ENCODE assay signal across 8 cellular contexts in the genomic region with DNA sequence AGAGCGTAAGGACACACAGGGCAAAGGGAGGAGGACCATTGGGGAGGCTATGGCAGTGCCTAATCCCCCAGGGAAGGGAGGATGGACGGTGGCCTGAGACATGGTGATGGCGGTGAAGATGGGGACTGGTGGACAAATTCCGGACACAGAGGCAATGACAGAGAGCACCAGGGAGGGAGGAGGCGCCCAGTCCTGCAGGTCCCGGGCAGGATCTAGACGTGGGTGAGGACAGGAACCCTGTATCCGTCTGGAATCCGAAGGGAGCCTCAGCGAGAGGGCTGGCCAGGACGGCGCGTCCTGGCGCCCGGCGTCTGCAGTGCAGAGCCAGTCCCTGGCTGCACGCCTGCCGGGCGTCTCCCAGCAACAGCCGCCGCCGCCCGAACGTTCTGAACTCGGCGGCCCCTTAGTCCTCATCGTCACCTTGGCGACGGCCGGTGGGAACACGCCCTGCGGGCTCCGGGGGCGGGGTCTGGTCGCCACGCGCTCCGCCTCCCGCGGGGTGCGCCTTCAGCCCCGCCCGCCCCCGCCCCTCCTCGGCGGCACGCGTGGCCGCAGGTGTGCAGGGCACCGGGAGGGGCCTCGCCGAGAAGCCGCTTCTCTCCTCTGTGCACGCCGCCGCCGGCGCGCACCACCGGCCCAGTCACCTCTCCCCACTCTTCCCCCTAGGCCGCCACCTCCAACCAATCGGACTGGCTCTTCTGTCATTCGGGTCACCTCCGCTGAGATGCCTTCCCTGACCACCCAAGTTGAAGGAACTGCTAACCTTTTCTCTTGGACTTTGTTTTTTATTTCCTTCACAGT. TPM values are rescaled to one million over a fixed set of nuclear protein-coding genes. Genes with fewer than 3 reads are reported as not detected.
A peak's percentile ranks its signal among the peaks of the same experiment; 100 is the strongest.
DNase-seq lines count a peak whose midpoint lies in the region; ATAC-seq, FAIRE-seq and TF ChIP-seq lines count a peak whose summit lies in the region.

No MANE protein-coding gene starts in this region.

- H3K4me3 ChIP-seq in AG09309 (ENCODE audit: control insufficient read depth, low read depth, low read length), result peak overlapping the region; percentile 25
- H3K4me3 ChIP-seq in coronary artery, result peak overlapping the region; percentile 72
- peak overlapping the region; percentile 31 to 67 (median 56) for H3K4me3 ChIP-seq in HepG2 (replicated peaks in 1 of 3; ENCODE audit: insufficient read depth in 1 of 3, low read depth in 2 of 3, low read length in 3 of 3)

- in situ Hi-C loops in HepG2 (cut with HindIII; ENCODE audit: extremely low pct_ligation_motif_present, low pct_unique_long_range_greater_than_20kb), result loop anchor here (10.0 kb wide), 1 partner anchor 204 kb away; a partner anchor contains a TSS

- no TSS peak for BruUV-seq in HepG2 (replicated peaks; lab: Mats Ljungman, UMichigan)

- H3K36me3 Mint-ChIP-seq in activated CD4-positive, alpha-beta T cell treated with anti-CD3 and anti-CD28 coated beads, Interleukin-2, amount 10 ng/mL, durations not matched to agents 7 days and 5 days (ENCODE audit: low read depth), result no peaks in the 10 kb centered on the region

- H3K4me1 ChIP-seq in HepG2 (ENCODE audit: insufficient read depth, low read length), result peaks cover 49% of the 10 kb centered on the region

- H3K9me3 ChIP-seq in HepG2 (ENCODE audit: low read length), result no peaks in the 10 kb centered on the region

- TF ChIP-seq CTCF in AG09309 (IDR thresholded peaks at IDR 0.05; ENCODE audit: control insufficient read depth, insufficient read depth, low read depth, low read length, missing control alignments) (peak; percentile 14), coronary artery (IDR thresholded peaks at IDR 0.05) (no peak), HepG2 (CRISPR knock-in tag; IDR thresholded peaks at IDR 0.05) (peak; percentile 26; the same call in 1 of the 2 replicates)

- CTCF ChIA-PET in activated CD4-positive, alpha-beta T cell treated with anti-CD3 and anti-CD28 coated beads, Interleukin-2, amount 10 ng/mL, durations not matched to agents 7 days and 5 days (lab: Charles Lee), result interaction anchor here (0.9 to 3.8 kb wide), 7 partner anchors 9 to 111 kb away, joined by 3 to 25 read pairs (median 5); no protein-coding TSS in a partner anchor
- CTCF ChIA-PET in HepG2 (lab: Yijun Ruan, JAX; ENCODE audit: low intra/inter-chr PET ratio, low total read pairs), result interaction anchor here (0.8 kb wide), 1 partner anchor 79 kb away, joined by 3 read pairs; no protein-coding TSS in a partner anchor

- peak; percentile 65; the same call in 1 of the 2 replicates for TF ChIP-seq RAD21 in HepG2 (CRISPR knock-in tag; IDR thresholded peaks at IDR 0.05)

- 3% methylated on average over 23 of the region's 64 CpGs for WGBS in HepG2 (ENCODE audit: low lambda C conversion rate)

- H3K79me2 ChIP-seq in HepG2 (ENCODE audit: insufficient read depth, low read length), result no peaks in the 10 kb centered on the region

- H3K27me3 ChIP-seq in HepG2 (ENCODE audit: control insufficient read depth in 1 of 2, insufficient read depth in 2 of 2, low read length in 2 of 2), result peaks cover 3 to 24% of the 10 kb centered on the region in 2 experiments; a peak in 3 of 5 replicates

- peaks cover 49% of the 10 kb centered on the region for H3K4me1 Mint-ChIP-seq in activated CD4-positive, alpha-beta T cell treated with anti-CD3 and anti-CD28 coated beads, Interleukin-2, amount 10 ng/mL, durations not matched to agents 7 days and 5 days

- H3K27ac ChIP-seq in coronary artery (peak overlapping the region; percentile 94 to 96), HepG2 (ENCODE audit: extremely low read length, insufficient read depth, low read length) (no peak overlapping the region)

- peak overlapping the region; percentile 57 for H3K27ac Mint-ChIP-seq in activated CD4-positive, alpha-beta T cell treated with anti-CD3 and anti-CD28 coated beads, Interleukin-2, amount 10 ng/mL, durations not matched to agents 7 days and 5 days

- peak overlapping the region; percentile 86 for H3K4me2 ChIP-seq in HepG2 (ENCODE audit: low read depth, low read length)

- ATAC-seq in GM19043 (IDR thresholded peaks at IDR 0.05; ENCODE audit: low read depth, unreplicated experiment), result peak; percentile 90
- peak; percentile 95 for ATAC-seq in HG03342 (IDR thresholded peaks at IDR 0.05; ENCODE audit: unreplicated experiment)
- peak; percentile 91 for ATAC-seq in HepG2

- TF ChIP-seq POLR2A in HepG2 (IDR thresholded peaks at IDR 0.05; ENCODE audit: insufficient read depth in 1 of 2, low read depth in 2 of 2, low read length in 2 of 2), result no peak

- no peak for TF ChIP-seq EP300 in HepG2 (IDR thresholded peaks at IDR 0.05; ENCODE audit: low read depth in 2 of 2, low read length in 2 of 2)
- no peak for TF ChIP-seq EP300 in HepG2 (CRISPR knock-in tag; IDR thresholded peaks at IDR 0.05; ENCODE audit: borderline replicate concordance)

- H2AFZ ChIP-seq in HepG2 (ENCODE audit: low read length), result no peak overlapping the region

- H3K9me3 Mint-ChIP-seq in activated CD4-positive, alpha-beta T cell treated with anti-CD3 and anti-CD28 coated beads, Interleukin-2, amount 10 ng/mL, durations not matched to agents 7 days and 5 days, result no peaks in the 10 kb centered on the region

- no peak for FAIRE-seq in HepG2 (lab: Jason Lieb, UNC)

- no peaks in the 10 kb centered on the region for H3K27me3 Mint-ChIP-seq in activated CD4-positive, alpha-beta T cell treated with anti-CD3 and anti-CD28 coated beads, Interleukin-2, amount 10 ng/mL, durations not matched to agents 7 days and 5 days

- POLR2A ChIA-PET in activated CD4-positive, alpha-beta T cell treated with anti-CD3 and anti-CD28 coated beads, Interleukin-2, amount 10 ng/mL, durations not matched to agents 7 days and 5 days (lab: Charles Lee), result no interaction called here
- POLR2A ChIA-PET in HepG2 (lab: Yijun Ruan, JAX), result no interaction called here

- no peaks in the 10 kb centered on the region for H3K36me3 ChIP-seq in HepG2 (replicated peaks in 1 of 2; ENCODE audit: control insufficient read depth in 1 of 2, insufficient read depth in 2 of 2, low read length in 2 of 2)

- peak overlapping the region; percentile 75 for H3K4me3 Mint-ChIP-seq in activated CD4-positive, alpha-beta T cell treated with anti-CD3 and anti-CD28 coated beads, Interleukin-2, amount 10 ng/mL, durations not matched to agents 7 days and 5 days

- H4K20me1 ChIP-seq in HepG2 (ENCODE audit: insufficient read depth, low read length), result no peaks in the 10 kb centered on the region

- intact Hi-C loops in HepG2 (cut with micrococcal nuclease; ENCODE audit: unreplicated experiment), result no loop called here

- peak overlapping the region; percentile 12; the same call in 1 of the 2 replicates for H3K9ac ChIP-seq in HepG2 (ENCODE audit: insufficient read depth, low read depth, low read length)

- DNase-seq in AG09309 (ENCODE audit: low read depth) (no peak), NCI-H510A (lab: John Stamatoyannopoulos, UW) (peak; percentile 90), coronary artery (ENCODE audit: low spot score) (peak; percentile 96), HepG2 (ENCODE audit: low spot score) (peak; percentile 74)
- DNase-seq in activated CD4-positive, alpha-beta T cell treated with anti-CD3 and anti-CD28 coated beads, Interleukin-2, amount 10 ng/mL, durations not matched to agents 7 days and 5 days, result peak; percentile 90
- peak; percentile 89 for DNase-seq in stimulated activated CD4-positive, alpha-beta T cell treated with anti-CD3 and anti-CD28 coated beads, Interleukin-2, amount 100 ng/mL, for 4 hours (ENCODE audit: low read depth)

RNA-seq across cellular contexts. Expression of a gene that starts 11.6 kb away (rescaled TPM):
- not detected for total RNA-seq in activated CD4-positive, alpha-beta T cell treated with anti-CD3 and anti-CD28 coated beads, Interleukin-2, amount 10 ng/mL, durations not matched to agents 7 days and 5 days
- total RNA-seq in HepG2 (2016; rRNA removed; fragmentation: Illumina TruSeq; extraction: Trizol), result not detected in 2 replicates
- not detected in 2 replicates for total RNA-seq in HepG2 (2016; cell fraction: cytosol; rRNA removed; fragmentation: Illumina TruSeq; extraction: Trizol; ENCODE audit: low read depth)
- total RNA-seq in HepG2 (2016; cell fraction: insoluble cytoplasmic fraction; rRNA removed; fragmentation: Illumina TruSeq; extraction: Trizol), result not detected in 2 replicates
- total RNA-seq in HepG2 (2016; cell fraction: membrane; rRNA removed; fragmentation: Illumina TruSeq; extraction: Trizol), result not detected in 2 replicates
- total RNA-seq in HepG2 (2016; cell fraction: nucleus; rRNA removed; fragmentation: Illumina TruSeq; extraction: Trizol), result not detected in 2 replicates
- not detected in 2 replicates for polyA plus RNA-seq in HepG2 (2011; rRNA removed)
- polyA plus RNA-seq in HepG2 (2011; cell fraction: cytosol; rRNA removed), result not detected in 2 replicates
- 0.02 TPM in 1 of 2 replicates, not detected in the other for polyA plus RNA-seq in HepG2 (2011; cell fraction: nucleus; rRNA removed)
- not detected in 2 replicates for polyA plus RNA-seq in HepG2 (2012)
- not detected in 2 replicates for polyA plus RNA-seq in HepG2 (2016; cell fraction: cytosol; fragmentation: Illumina TruSeq; extraction: Trizol; ENCODE audit: low read depth)
- not detected in 2 replicates for polyA plus RNA-seq in HepG2 (2016; cell fraction: insoluble cytoplasmic fraction; fragmentation: Illumina TruSeq; extraction: Trizol; ENCODE audit: low read depth)
- not detected in 2 replicates for polyA plus RNA-seq in HepG2 (2016; cell fraction: membrane; fragmentation: Illumina TruSeq; extraction: Trizol; ENCODE audit: low read depth)
- polyA plus RNA-seq in HepG2 (2016; cell fraction: nucleus; fragmentation: Illumina TruSeq; extraction: Trizol; ENCODE audit: insufficient read depth, low read depth), result not detected in 2 replicates
- not detected in 2 replicates for polyA minus RNA-seq in HepG2 (2011; rRNA and poly(A)+ RNA removed; ENCODE audit: low replicate concordance)
- not detected in 2 replicates for polyA minus RNA-seq in HepG2 (2011; cell fraction: cytosol; rRNA and poly(A)+ RNA removed)
- not detected in 2 replicates for polyA minus RNA-seq in HepG2 (2011; cell fraction: nucleus; rRNA and poly(A)+ RNA removed)

RNA-seq across cellular contexts. Expression of a gene that starts 27.4 kb away (rescaled TPM):
- 10 to 100 TPM; 13.4 to 13.6 TPM for total RNA-seq in activated CD4-positive, alpha-beta T cell treated with anti-CD3 and anti-CD28 coated beads, Interleukin-2, amount 10 ng/mL, durations not matched to agents 7 days and 5 days
- 9.3 and 10.8 TPM in 2 replicates for total RNA-seq in HepG2 (2016; rRNA removed; fragmentation: Illumina TruSeq; extraction: Trizol)
- 1.5 and 2.3 TPM in 2 replicates for total RNA-seq in HepG2 (2016; cell fraction: cytosol; rRNA removed; fragmentation: Illumina TruSeq; extraction: Trizol; ENCODE audit: low read depth)
- 7.4 and 10.8 TPM in 2 replicates for total RNA-seq in HepG2 (2016; cell fraction: insoluble cytoplasmic fraction; rRNA removed; fragmentation: Illumina TruSeq; extraction: Trizol)
- 6.2 TPM in 2 replicates for total RNA-seq in HepG2 (2016; cell fraction: membrane; rRNA removed; fragmentation: Illumina TruSeq; extraction: Trizol)
- total RNA-seq in HepG2 (2016; cell fraction: nucleus; rRNA removed; fragmentation: Illumina TruSeq; extraction: Trizol), result 8.4 and 9.2 TPM in 2 replicates
- 11.3 and 13.1 TPM in 2 replicates for polyA plus RNA-seq in HepG2 (2011; rRNA removed)
- 10.2 and 11.5 TPM in 2 replicates for polyA plus RNA-seq in HepG2 (2011; cell fraction: cytosol; rRNA removed)
- polyA plus RNA-seq in HepG2 (2011; cell fraction: nucleus; rRNA removed), result 16.5 and 19.1 TPM in 2 replicates
- polyA plus RNA-seq in HepG2 (2012), result 7.1 and 11.4 TPM in 2 replicates
- polyA plus RNA-seq in HepG2 (2016; cell fraction: cytosol; fragmentation: Illumina TruSeq; extraction: Trizol; ENCODE audit: low read depth), result 0.62 and 0.80 TPM in 2 replicates
- polyA plus RNA-seq in HepG2 (2016; cell fraction: insoluble cytoplasmic fraction; fragmentation: Illumina TruSeq; extraction: Trizol; ENCODE audit: low read depth), result 5.7 and 6.6 TPM in 2 replicates
- 2.0 and 2.4 TPM in 2 replicates for polyA plus RNA-seq in HepG2 (2016; cell fraction: membrane; fragmentation: Illumina TruSeq; extraction: Trizol; ENCODE audit: low read depth)
- polyA plus RNA-seq in HepG2 (2016; cell fraction: nucleus; fragmentation: Illumina TruSeq; extraction: Trizol; ENCODE audit: insufficient read depth, low read depth), result 11.8 and 12.9 TPM in 2 replicates
- polyA minus RNA-seq in HepG2 (2011; rRNA and poly(A)+ RNA removed; ENCODE audit: low replicate concordance), result 16.7 and 44.8 TPM in 2 replicates
- 13.3 and 14.3 TPM in 2 replicates for polyA minus RNA-seq in HepG2 (2011; cell fraction: cytosol; rRNA and poly(A)+ RNA removed)
- 18.9 and 21.8 TPM in 2 replicates for polyA minus RNA-seq in HepG2 (2011; cell fraction: nucleus; rRNA and poly(A)+ RNA removed)
